8 cellular contexts compared by ENCODE assay signal in genomic region chr11:10293423-10294288, GRCh38. TPM values are rescaled to one million over a fixed set of nuclear protein-coding genes. Genes with fewer than 3 reads are reported as not detected.
A peak's percentile ranks its signal among the peaks of the same experiment; 100 is the strongest.
DNase-seq lines count a peak whose midpoint lies in the region; ATAC-seq, FAIRE-seq and TF ChIP-seq lines count a peak whose summit lies in the region.

TSS of gene SBF2 (minus strand) at chr11:10294219. CDS start at chr11:10294069, 150 bp downstream.

- no peaks in the 10 kb centered on the region for H3K9me3 Mint-ChIP-seq in natural killer cell
- no peaks in the 10 kb centered on the region for H3K9me3 Mint-ChIP-seq in stimulated activated naive CD8-positive, alpha-beta T cell treated with anti-CD3 and anti-CD28 coated beads, Interleukin-15, Interleukin-2, amounts not matched to agents 100 ng/mL and 50 ng/mL, for 24 hours

- peak within 1 kb of the TSS; percentile 57 to 74 for H3K27ac Mint-ChIP-seq in natural killer cell
- peak within 1 kb of the TSS; percentile 5 for H3K27ac Mint-ChIP-seq in stimulated activated naive CD8-positive, alpha-beta T cell treated with anti-CD3 and anti-CD28 coated beads, Interleukin-15, Interleukin-2, amounts not matched to agents 100 ng/mL and 50 ng/mL, for 24 hours

- ATAC-seq in GM18517 (IDR thresholded peaks at IDR 0.05; ENCODE audit: unreplicated experiment): peak; percentile 50
- peak; percentile 74 to 80 (median 78) for ATAC-seq in natural killer cell

- peaks cover 6% of the 10 kb centered on the region for H3K36me3 Mint-ChIP-seq in natural killer cell
- peaks cover 4% of the 10 kb centered on the region for H3K36me3 Mint-ChIP-seq in stimulated activated naive CD8-positive, alpha-beta T cell treated with anti-CD3 and anti-CD28 coated beads, Interleukin-15, Interleukin-2, amounts not matched to agents 100 ng/mL and 50 ng/mL, for 24 hours (ENCODE audit: low read depth)

- TF ChIP-seq CTCF in fibroblast of the aortic adventitia (IDR thresholded peaks at IDR 0.05; ENCODE audit: insufficient read depth, low read length) (no peak), natural killer cell (IDR thresholded peaks at IDR 0.05) (no peak)

- DNase-seq in A172 (ENCODE audit: low spot score): peak; percentile 93
- peak; percentile 89 for DNase-seq in HT1080 (ENCODE audit: low read depth)
- DNase-seq in RCC 7860 (ENCODE audit: low spot score): peak; percentile 70
- DNase-seq in activated gamma-delta T cell (lab: John Stamatoyannopoulos, UW): peak; percentile 71
- DNase-seq in fibroblast of the aortic adventitia (ENCODE audit: low read depth): peak; percentile 87
- DNase-seq in natural killer cell: peak; percentile 78

- intact Hi-C loops in natural killer cell (cut with micrococcal nuclease): no loop called here

- peak within 1 kb of the TSS; percentile 80 for H3K4me3 ChIP-seq in fibroblast of the aortic adventitia (ENCODE audit: low read depth, low read length)

- H3K27me3 Mint-ChIP-seq in natural killer cell (ENCODE audit: low read depth in 2 of 2): peaks cover 24 to 25% of the 10 kb centered on the region in 2 donors
- peaks cover 37% of the 10 kb centered on the region for H3K27me3 Mint-ChIP-seq in stimulated activated naive CD8-positive, alpha-beta T cell treated with anti-CD3 and anti-CD28 coated beads, Interleukin-15, Interleukin-2, amounts not matched to agents 100 ng/mL and 50 ng/mL, for 24 hours

- FAIRE-seq in RCC 7860 (lab: Jason Lieb, UNC): no peak

- peaks cover 42 to 43% of the 10 kb centered on the region in 2 donors for H3K4me1 Mint-ChIP-seq in natural killer cell
- H3K4me1 Mint-ChIP-seq in stimulated activated naive CD8-positive, alpha-beta T cell treated with anti-CD3 and anti-CD28 coated beads, Interleukin-15, Interleukin-2, amounts not matched to agents 100 ng/mL and 50 ng/mL, for 24 hours (ENCODE audit: low read depth): peaks cover 37% of the 10 kb centered on the region

- H3K4me3 Mint-ChIP-seq in natural killer cell: peak within 1 kb of the TSS; percentile 92
- H3K4me3 Mint-ChIP-seq in stimulated activated naive CD8-positive, alpha-beta T cell treated with anti-CD3 and anti-CD28 coated beads, Interleukin-15, Interleukin-2, amounts not matched to agents 100 ng/mL and 50 ng/mL, for 24 hours: peak within 1 kb of the TSS; percentile 77

RNA-seq across cellular contexts. Expression of gene SBF2, which starts in this region (rescaled TPM):
- total RNA-seq in A172 (2014; rRNA removed; shearing (Covaris generic)): 19.6 and 34.7 TPM in 2 replicates
- total RNA-seq in HT1080 (2014; rRNA removed; shearing (Covaris generic)): 23.1 and 33.9 TPM in 2 replicates
- polyA plus RNA-seq in HT1080 (2015; cell fraction: cytosol; rRNA removed): 22.0 and 27.9 TPM in 2 replicates
- 24.1 and 28.6 TPM in 2 replicates for polyA plus RNA-seq in HT1080 (2015; cell fraction: nucleus; rRNA removed)
- total RNA-seq in fibroblast of the aortic adventitia (ENCODE audit: low replicate concordance) (47.1 and 65.3 TPM in 2 replicates), natural killer cell (10 to 100 TPM; 25.2 to 26.9 (median 26.3) TPM)

Comparison
In these comparisons a context has a peak if more than half of its experiments do, and no peak if none do; other contexts are left out.
1. Peak in every context shown above with its lines: DNase-seq, ATAC-seq and H3K4me3 ChIP-seq.